ENCODE assay signal across 19 cellular contexts in the genomic region with DNA sequence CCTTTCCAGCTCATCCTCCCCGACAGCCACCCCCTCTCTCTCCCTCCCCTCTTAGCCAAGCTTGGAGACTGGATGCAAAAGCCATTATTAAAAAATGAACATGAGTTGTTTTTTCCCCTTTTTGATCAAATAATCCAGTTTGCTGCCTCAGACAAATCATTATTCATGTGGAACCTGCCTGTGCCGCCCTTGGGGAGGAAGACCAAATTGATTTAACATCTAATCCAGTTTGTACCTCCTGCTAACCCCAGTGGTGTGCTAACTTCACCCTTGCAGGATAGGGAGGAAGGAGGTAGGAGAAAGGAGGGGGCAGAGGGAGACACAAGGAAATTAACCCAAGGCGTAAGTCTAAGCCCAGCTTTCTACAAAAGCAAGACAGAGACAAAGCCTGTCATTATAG.
A peak's percentile ranks its signal among the peaks of the same experiment; 100 is the strongest.
DNase-seq lines count a peak whose midpoint lies in the region; ATAC-seq and TF ChIP-seq lines count a peak whose summit lies in the region.
"Had no signal": no experiment of that assay in that cellular context is flagged by ENCODE, and none has a peak within 500 bp of the region (broad histone marks: within the 10 kb centered on the region; RNA-seq: fewer than 3 reads in every experiment).

No MANE protein-coding gene starts in this region.

- 44% methylated on average over 3 of the region's 3 CpGs for WGBS in SK-N-SH (ENCODE audit: low lambda C conversion rate)
- 68 to 69% methylated on average over 3 of the region's 3 CpGs for WGBS in heart right ventricle, 2 donors

- no peak overlapping the region for H2AFZ ChIP-seq in SK-N-SH (ENCODE audit: low read depth)

- H3K27me3 Mint-ChIP-seq in mesothelial cell of epicardium (ENCODE audit: low read depth) (no peaks in the 10 kb centered on the region), nephron progenitor cell (ENCODE audit: low read depth, poor library complexity) (peaks cover 29% of the 10 kb centered on the region)
- H3K27me3 Mint-ChIP-seq: B cell; CD4-positive, alpha-beta T cell had no signal

- H3K9me2 ChIP-seq in SK-N-SH: no peaks in the 10 kb centered on the region

- H3K27ac ChIP-seq in SK-N-SH (ENCODE audit: low read depth in 2 of 2, low read length in 1 of 2) (peak overlapping the region in 1 of 2 experiments; percentile 67; a peak in 1 of 4 replicates), heart right ventricle (no peak overlapping the region), caudate nucleus (ENCODE audit: low read depth, low read length) (no peak overlapping the region)
- H3K27ac ChIP-seq: 22Rv1; A549; BLaER1 treated with 17β-estradiol and CSF1 and Interleukin-3, amounts not matched to agents 10 nM and 100 nM; C4-2B had no signal

- TF ChIP-seq RAD21 in SK-N-SH (IDR thresholded peaks at IDR 0.05; ENCODE audit: low read length): no peak

- H3K4me1 Mint-ChIP-seq in mesothelial cell of epicardium (peaks cover 43% of the 10 kb centered on the region), nephron progenitor cell (peaks cover 18% of the 10 kb centered on the region)
- H3K4me1 Mint-ChIP-seq: B cell had no signal

- H3K9me3 Mint-ChIP-seq in mesothelial cell of epicardium: peaks cover 4% of the 10 kb centered on the region
- H3K9me3 Mint-ChIP-seq in nephron progenitor cell: peaks cover 8% of the 10 kb centered on the region

- intact Hi-C loops in heart right ventricle (cut with DNase I): no loop called here

- no peak overlapping the region for H3K4me2 ChIP-seq in SK-N-SH
- H3K4me2 ChIP-seq: A549; BLaER1 treated with 17β-estradiol and CSF1 and Interleukin-3, amounts not matched to agents 10 nM and 100 nM had no signal

- H3K27me3 ChIP-seq in SK-N-SH (ENCODE audit: insufficient read depth): no peaks in the 10 kb centered on the region
- H3K27me3 ChIP-seq in heart right ventricle: peaks cover 0 to 13% (median 0%) of the 10 kb centered on the region in 7 donors
- H3K27me3 ChIP-seq: BLaER1 treated with 17β-estradiol and CSF1 and Interleukin-3, amounts not matched to agents 10 nM and 100 nM had no signal

- H3K36me3 Mint-ChIP-seq in mesothelial cell of epicardium: no peaks in the 10 kb centered on the region
- no peaks in the 10 kb centered on the region for H3K36me3 Mint-ChIP-seq in nephron progenitor cell (ENCODE audit: low read depth)
- H3K36me3 Mint-ChIP-seq: CD8-positive, alpha-beta T cell had no signal

- H3K4me1 ChIP-seq in SK-N-SH (ENCODE audit: control insufficient read depth in 1 of 2, insufficient read depth in 2 of 2, low read depth in 1 of 2, low read length in 1 of 2) (peaks cover 0 to 11% of the 10 kb centered on the region in 2 experiments; a peak in 2 of 4 replicates), heart right ventricle (peaks cover 0 to 8% (median 0%) of the 10 kb centered on the region in 9 donors)
- H3K4me1 ChIP-seq: A549; BLaER1 treated with 17β-estradiol and CSF1 and Interleukin-3, amounts not matched to agents 10 nM and 100 nM; Caco-2 had no signal

- H3F3A ChIP-seq in SK-N-SH (replicated peaks; ENCODE audit: insufficient read depth): no peaks in the 10 kb centered on the region

- no peak for ATAC-seq in SK-N-SH treated with all-trans-retinoic acid at 6 μM for 48 hours
- ATAC-seq in heart right ventricle: no peak
- ATAC-seq: A549; CD8-positive, alpha-beta T cell had no signal

- no peaks in the 10 kb centered on the region for H4K20me1 ChIP-seq in SK-N-SH (ENCODE audit: insufficient read depth)
- H4K20me1 ChIP-seq: BLaER1 treated with 17β-estradiol and CSF1 and Interleukin-3, amounts not matched to agents 10 nM and 100 nM had no signal

- peak overlapping the region; percentile 17 for H3K27ac Mint-ChIP-seq in mesothelial cell of epicardium
- no peak overlapping the region for H3K27ac Mint-ChIP-seq in nephron progenitor cell
- H3K27ac Mint-ChIP-seq: B cell; CD4-positive, alpha-beta T cell; CD8-positive, alpha-beta T cell had no signal

- no peaks in the 10 kb centered on the region for H3K79me2 ChIP-seq in SK-N-SH (ENCODE audit: insufficient read depth)

- H3K4me3 Mint-ChIP-seq in mesothelial cell of epicardium: no peak overlapping the region
- H3K4me3 Mint-ChIP-seq in nephron progenitor cell: no peak overlapping the region
- H3K4me3 Mint-ChIP-seq: B cell; CD4-positive, alpha-beta T cell; CD8-positive, alpha-beta T cell had no signal

- H3K36me3 ChIP-seq in SK-N-SH (replicated peaks in 1 of 2; ENCODE audit: control insufficient read depth in 1 of 2, insufficient read depth in 2 of 2, low read length in 1 of 2) (no peaks in the 10 kb centered on the region), heart right ventricle (no peaks in the 10 kb centered on the region)
- H3K36me3 ChIP-seq: BLaER1 treated with 17β-estradiol and CSF1 and Interleukin-3, amounts not matched to agents 10 nM and 100 nM had no signal

- no peak for TF ChIP-seq CTCF in SK-N-SH (IDR thresholded peaks at IDR 0.05)
- no peak for TF ChIP-seq CTCF in mesothelial cell of epicardium (IDR thresholded peaks at IDR 0.05; ENCODE audit: unreplicated experiment)
- no peak for TF ChIP-seq CTCF in heart right ventricle (IDR thresholded peaks at IDR 0.05)
- TF ChIP-seq CTCF in nephron progenitor cell (IDR thresholded peaks at IDR 0.05): no peak

- POLR2A ChIA-PET in SK-N-SH (lab: Yijun Ruan, JAX): no interaction called here

- no peak overlapping the region for H3K9ac ChIP-seq in SK-N-SH
- H3K9ac ChIP-seq: BLaER1 treated with 17β-estradiol and CSF1 and Interleukin-3, amounts not matched to agents 10 nM and 100 nM had no signal

- DNase-seq in SK-N-SH (peak; percentile 32), SK-N-DZ (ENCODE audit: low spot score) (peak; percentile 51), mesothelial cell of epicardium (ENCODE audit: low spot score in 2 of 2, unreplicated experiment in 2 of 2) (no peak), heart right ventricle (no peak), nephron progenitor cell (no peak), caudate nucleus (lab: John Stamatoyannopoulos, UW) (no peak)
- DNase-seq: AML-193; Caco-2; Calu3; CD4-positive, alpha-beta T cell; CD8-positive, alpha-beta T cell; DMS79 treated with DMSO at 0.1 percent for 48 hours; GF-D8 had no signal

- H3K9me3 ChIP-seq in SK-N-SH (no peaks in the 10 kb centered on the region), heart right ventricle (no peaks in the 10 kb centered on the region)
- H3K9me3 ChIP-seq: A549, Caco-2 had no signal

- CTCF ChIA-PET in SK-N-SH (lab: Yijun Ruan, JAX): interaction anchor here (1.5 kb wide), 1 partner anchor 14 kb away, joined by 4 read pairs; no protein-coding TSS in a partner anchor

- peak in 1 of 2 experiments; percentile 52; a peak in 1 of 4 replicates for TF ChIP-seq EP300 in SK-N-SH (IDR thresholded peaks at IDR 0.05; ENCODE audit: borderline replicate concordance in 1 of 2, low read depth in 1 of 2, low read length in 1 of 2)

- H3K4me3 ChIP-seq in SK-N-SH (ENCODE audit: low read depth in 2 of 2, low read length in 1 of 2) (no peak overlapping the region), heart right ventricle (no peak overlapping the region)
- H3K4me3 ChIP-seq: A549; BLaER1 treated with 17β-estradiol and CSF1 and Interleukin-3, amounts not matched to agents 10 nM and 100 nM had no signal

TF ChIP-seq in SK-N-SH, 30 proteins besides CTCF, POLR2A, EP300 and RAD21:
- TF ChIP-seq, protein P1, sequence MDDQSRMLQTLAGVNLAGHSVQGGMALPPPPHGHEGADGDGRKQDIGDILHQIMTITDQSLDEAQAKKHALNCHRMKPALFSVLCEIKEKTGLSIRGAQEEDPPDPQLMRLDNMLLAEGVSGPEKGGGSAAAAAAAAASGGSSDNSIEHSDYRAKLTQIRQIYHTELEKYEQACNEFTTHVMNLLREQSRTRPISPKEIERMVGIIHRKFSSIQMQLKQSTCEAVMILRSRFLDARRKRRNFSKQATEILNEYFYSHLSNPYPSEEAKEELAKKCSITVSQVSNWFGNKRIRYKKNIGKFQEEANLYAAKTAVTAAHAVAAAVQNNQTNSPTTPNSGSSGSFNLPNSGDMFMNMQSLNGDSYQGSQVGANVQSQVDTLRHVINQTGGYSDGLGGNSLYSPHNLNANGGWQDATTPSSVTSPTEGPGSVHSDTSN (IDR thresholded peaks at IDR 0.05): no peak
- peak; percentile 28 for TF ChIP-seq CHD2 (IDR thresholded peaks at IDR 0.05; ENCODE audit: low read length, partially characterized antibody)
- TF ChIP-seq, protein P2, sequence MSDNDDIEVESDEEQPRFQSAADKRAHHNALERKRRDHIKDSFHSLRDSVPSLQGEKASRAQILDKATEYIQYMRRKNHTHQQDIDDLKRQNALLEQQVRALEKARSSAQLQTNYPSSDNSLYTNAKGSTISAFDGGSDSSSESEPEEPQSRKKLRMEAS (IDR thresholded peaks at IDR 0.05; ENCODE audit: low read depth): no peak

TF ChIP-seq in SK-N-SH treated with all-trans-retinoic acid at 6 μM for 48 hours, 23 proteins besides CTCF, POLR2A, EP300 and RAD21:
- TF ChIP-seq BACH2 (CRISPR knock-in tag; IDR thresholded peaks at IDR 0.05; ENCODE audit: borderline replicate concordance): no peak

Comparison
In these comparisons a context has a peak if more than half of its experiments do, and no peak if none do; other contexts are left out.
1. DNase-seq: peak in SK-N-SH (single experiment) and SK-N-DZ (single experiment); none in mesothelial cell of epicardium (0 of 2), heart right ventricle (0 of 2), nephron progenitor cell (single experiment) and caudate nucleus (0 of 61).